Comparison of ENCODE assay signal across 13 cellular contexts in the genomic region with DNA sequence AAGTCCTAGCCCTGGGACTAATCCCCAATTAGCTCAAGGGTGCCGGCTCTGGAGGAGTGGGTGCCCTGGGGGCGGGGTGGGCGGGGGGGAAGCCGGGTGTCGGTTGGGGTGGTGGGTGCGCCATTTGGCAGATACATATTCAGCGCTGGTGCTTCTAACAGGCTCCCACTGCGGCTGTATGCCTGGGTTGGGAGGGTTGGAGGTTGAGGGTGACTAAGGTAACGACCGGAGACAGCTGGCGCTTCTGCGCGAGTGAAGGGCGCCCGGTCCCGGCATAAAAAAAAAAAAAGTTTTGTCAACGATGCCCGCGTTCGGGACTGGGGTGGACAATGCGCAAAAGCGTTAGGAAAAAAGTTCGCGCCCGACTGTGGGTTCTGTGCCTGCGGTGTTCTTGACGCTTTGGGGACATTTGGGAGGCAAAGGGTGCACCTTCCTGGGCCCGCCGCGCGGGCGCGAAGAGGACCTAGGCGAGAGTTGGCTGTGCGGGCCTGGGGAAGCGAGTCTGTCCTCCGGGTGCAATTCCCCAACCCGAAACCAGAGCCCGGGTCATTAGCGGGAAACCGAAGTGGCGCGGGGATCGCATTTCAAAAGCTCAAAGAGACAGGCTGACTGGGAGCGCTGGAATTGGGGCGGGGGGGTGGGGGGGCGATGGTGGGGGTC. TPM values are rescaled to one million over a fixed set of nuclear protein-coding genes. Genes with fewer than 3 reads are reported as not detected.
DNase-seq lines count a peak whose midpoint lies in the region; ATAC-seq and TF ChIP-seq lines count a peak whose summit lies in the region.
"Had no signal": no experiment of that assay in that cellular context is flagged by ENCODE, and none has a peak within 500 bp of the region (broad histone marks: within the 10 kb centered on the region; RNA-seq: fewer than 3 reads in every experiment).

No MANE protein-coding gene starts in this region.

- peak overlapping the region; percentile 23 for H3K14ac ChIP-seq in trophoblast cell (ENCODE audit: low read length)

- ATAC-seq in GM18868 (IDR thresholded peaks at IDR 0.05; ENCODE audit: unreplicated experiment), result no peak
- ATAC-seq: left lung had no signal

- peaks cover 16% of the 10 kb centered on the region for H3K79me2 ChIP-seq in trophoblast cell (ENCODE audit: control insufficient read depth, insufficient read depth, low read length, poor library complexity)

- intact Hi-C loops in esophagus muscularis mucosa (cut with DNase I), result no loop called here

- DNase-seq in BJ (ENCODE audit: low read depth) (no peak), NT2/D1 (ENCODE audit: low read depth, low spot score) (no peak), fibroblast of villous mesenchyme (ENCODE audit: low read depth) (no peak), trophoblast cell (no peak), esophagus muscularis mucosa (ENCODE audit: extremely low spot score) (no peak)
- no peak for DNase-seq in stimulated activated naive CD4-positive, alpha-beta T cell treated with Interleukin-2 at 50 U/mL for 16 hours (lab: John Stamatoyannopoulos, UW)
- DNase-seq in stimulated activated CD4-positive, alpha-beta T cell treated with anti-CD3 and anti-CD28 coated beads, Interleukin-2, amount 100 ng/mL, for 48 hours, result no peak
- DNase-seq: activated CD8-positive, alpha-beta memory T cell treated with anti-CD3 and anti-CD28 coated beads for 24 hours; activated gamma-delta T cell treated with Interleukin-2 at 50 U/mL for 16 hours; left lung; NCI-H2171 treated with DMSO at 0.1 percent for 48 hours had no signal

- peak overlapping the region; percentile 61 for H4K12ac ChIP-seq in trophoblast cell (ENCODE audit: low read depth, low read length)

- peak overlapping the region; percentile 57 for H3K18ac ChIP-seq in trophoblast cell (ENCODE audit: low read length)

- peak overlapping the region; percentile 94 for H4K91ac ChIP-seq in trophoblast cell (ENCODE audit: low read depth, low read length)

- no CpG with 5 or more reads among the region's 47 CpGs for WGBS in trophoblast cell (ENCODE audit: extremely low coverage, insufficient coverage, insufficient read length)
- WGBS in esophagus muscularis mucosa, result 21% methylated on average over 28 of the region's 47 CpGs

- POLR2A ChIA-PET in BJ (lab: Charles Lee), result interaction anchor here (0.7 to 1.0 kb wide), 3 partner anchors 19 to 1093 kb away, joined by 3 to 6 read pairs (median 3); a partner anchor contains a TSS

- no peak for TF ChIP-seq POLR2A in esophagus muscularis mucosa (IDR thresholded peaks at IDR 0.05; ENCODE audit: low read depth)

- peak overlapping the region; percentile 47 for H2AFZ ChIP-seq in trophoblast cell (ENCODE audit: insufficient read depth, low read length, poor library complexity)

- H3K36me3 ChIP-seq in BJ (ENCODE audit: control insufficient read depth, insufficient read depth, low read length) (no peaks in the 10 kb centered on the region), NT2/D1 (ENCODE audit: insufficient read depth, insufficient read length, low read length) (no peaks in the 10 kb centered on the region), trophoblast cell (ENCODE audit: control insufficient read depth in 1 of 2, insufficient read depth in 2 of 2, low read length in 2 of 2) (no peaks in the 10 kb centered on the region), esophagus muscularis mucosa (no peaks in the 10 kb centered on the region)
- H3K36me3 ChIP-seq: left lung, SJSA1 had no signal

- peak overlapping the region; percentile 49 for H4K8ac ChIP-seq in trophoblast cell (ENCODE audit: low read depth, low read length)

- no peaks in the 10 kb centered on the region for H3K9me3 ChIP-seq in NT2/D1 (ENCODE audit: insufficient read depth, low read length)
- H3K9me3 ChIP-seq in trophoblast cell (ENCODE audit: insufficient read depth, low read depth, low read length), result no peaks in the 10 kb centered on the region
- H3K9me3 ChIP-seq in esophagus muscularis mucosa, result no peaks in the 10 kb centered on the region
- H3K9me3 ChIP-seq: left lung, SJSA1 had no signal

- TF ChIP-seq EP300 in esophagus muscularis mucosa (IDR thresholded peaks at IDR 0.05), result no peak

- H3K4me1 ChIP-seq in NT2/D1 (ENCODE audit: insufficient read depth, insufficient read length), result peaks cover 8% of the 10 kb centered on the region
- peaks cover 20 to 38% of the 10 kb centered on the region in 2 experiments for H3K4me1 ChIP-seq in trophoblast cell (ENCODE audit: control insufficient read depth in 1 of 2, insufficient read depth in 2 of 2, low read length in 2 of 2)
- peaks cover 0 to 35% (median 27%) of the 10 kb centered on the region in 4 donors for H3K4me1 ChIP-seq in esophagus muscularis mucosa

- H3K79me1 ChIP-seq in trophoblast cell (ENCODE audit: low read length), result peaks cover 56% of the 10 kb centered on the region

- peak overlapping the region; percentile 31 for H3K4me3 ChIP-seq in BJ (ENCODE audit: low read depth, low read length)
- peak overlapping the region; percentile 26 for H3K4me3 ChIP-seq in NT2/D1 (ENCODE audit: insufficient read length, low read depth)
- peak overlapping the region; percentile 48 for H3K4me3 ChIP-seq in fibroblast of villous mesenchyme (ENCODE audit: low read depth, low read length)
- H3K4me3 ChIP-seq in trophoblast cell (ENCODE audit: low read depth, low read length), result peak overlapping the region; percentile 54
- no peak overlapping the region for H3K4me3 ChIP-seq in esophagus muscularis mucosa
- H3K4me3 ChIP-seq: left lung, SJSA1 had no signal

- peak overlapping the region; percentile 52 for H2BK12ac ChIP-seq in trophoblast cell (ENCODE audit: low read length)

- no peak overlapping the region for H2AK5ac ChIP-seq in trophoblast cell (ENCODE audit: low read length)

- CTCF ChIA-PET in BJ (lab: Yijun Ruan, JAX), result interaction anchor here (0.9 to 3.2 kb wide), 4 partner anchors 19 to 1254 kb away, joined by 4 to 18 read pairs (median 12); a partner anchor contains a TSS

- peak overlapping the region; percentile 88 for H3K4ac ChIP-seq in trophoblast cell (ENCODE audit: low read depth, low read length)

- H3K9ac ChIP-seq in NT2/D1 (ENCODE audit: insufficient read length, low read depth) (peak overlapping the region; percentile 53), trophoblast cell (ENCODE audit: low read length) (peak overlapping the region; percentile 50)

- H2BK5ac ChIP-seq in trophoblast cell (ENCODE audit: low read depth, low read length, poor library complexity), result peak overlapping the region; percentile 91

- peak overlapping the region; percentile 86 for H3K4me2 ChIP-seq in trophoblast cell (ENCODE audit: low read length)

- TF ChIP-seq CTCF in BJ (IDR thresholded peaks at IDR 0.05; ENCODE audit: insufficient read depth, low read depth, low read length) (peak; percentile 13; the same call in 1 of the 2 replicates), fibroblast of villous mesenchyme (IDR thresholded peaks at IDR 0.05; ENCODE audit: insufficient read depth, low read depth, low read length) (no peak), esophagus muscularis mucosa (IDR thresholded peaks at IDR 0.05) (no peak)

- H3K27ac ChIP-seq in trophoblast cell (ENCODE audit: low read depth, low read length) (peak overlapping the region; percentile 79), esophagus muscularis mucosa (replicated peaks in 1 of 4) (no peak overlapping the region)
- H3K27ac ChIP-seq: left lung, SJSA1 had no signal

- no peak overlapping the region for H3K23ac ChIP-seq in trophoblast cell (ENCODE audit: low read length)

- peak overlapping the region; percentile 86 for H2BK120ac ChIP-seq in trophoblast cell (ENCODE audit: insufficient read depth, low read length, poor library complexity)

- H3K27me3 ChIP-seq in BJ (ENCODE audit: control insufficient read depth, insufficient read depth, low read length) (no peaks in the 10 kb centered on the region), NT2/D1 (ENCODE audit: insufficient read depth, insufficient read length) (peaks cover 90% of the 10 kb centered on the region), trophoblast cell (ENCODE audit: insufficient read depth, low read length) (no peaks in the 10 kb centered on the region), esophagus muscularis mucosa (peaks cover 0 to 95% (median 33%) of the 10 kb centered on the region in 4 donors)
- H3K27me3 ChIP-seq: SJSA1 had no signal

RNA-seq across cellular contexts. Expression of a gene that starts 19.2 kb away (rescaled TPM):
- polyA plus RNA-seq in BJ (2011; rRNA removed), result 66.4 and 75.7 TPM in 2 replicates
- polyA minus RNA-seq in BJ (2011; rRNA and poly(A)+ RNA removed), result 71.2 and 93.8 TPM in 2 replicates
- total RNA-seq in fibroblast of villous mesenchyme (109 and 114 TPM in 2 replicates), esophagus muscularis mucosa (10 to 100 TPM in 1 of 4 donors, 1 to 10 TPM in 3; 5.3 to 10.4 (median 8.6) TPM)
- polyA plus RNA-seq in trophoblast cell (2013), result 292 and 302 TPM in 2 replicates

Comparison
In these comparisons a context has a peak if more than half of its experiments do, and no peak if none do; other contexts are left out.
1. H3K4me3 ChIP-seq: peak in BJ (single experiment), NT2/D1 (single experiment), fibroblast of villous mesenchyme (single experiment) and trophoblast cell (single experiment); none in esophagus muscularis mucosa (0 of 4).